11 cellular contexts compared by ENCODE assay signal in the genomic region with DNA sequence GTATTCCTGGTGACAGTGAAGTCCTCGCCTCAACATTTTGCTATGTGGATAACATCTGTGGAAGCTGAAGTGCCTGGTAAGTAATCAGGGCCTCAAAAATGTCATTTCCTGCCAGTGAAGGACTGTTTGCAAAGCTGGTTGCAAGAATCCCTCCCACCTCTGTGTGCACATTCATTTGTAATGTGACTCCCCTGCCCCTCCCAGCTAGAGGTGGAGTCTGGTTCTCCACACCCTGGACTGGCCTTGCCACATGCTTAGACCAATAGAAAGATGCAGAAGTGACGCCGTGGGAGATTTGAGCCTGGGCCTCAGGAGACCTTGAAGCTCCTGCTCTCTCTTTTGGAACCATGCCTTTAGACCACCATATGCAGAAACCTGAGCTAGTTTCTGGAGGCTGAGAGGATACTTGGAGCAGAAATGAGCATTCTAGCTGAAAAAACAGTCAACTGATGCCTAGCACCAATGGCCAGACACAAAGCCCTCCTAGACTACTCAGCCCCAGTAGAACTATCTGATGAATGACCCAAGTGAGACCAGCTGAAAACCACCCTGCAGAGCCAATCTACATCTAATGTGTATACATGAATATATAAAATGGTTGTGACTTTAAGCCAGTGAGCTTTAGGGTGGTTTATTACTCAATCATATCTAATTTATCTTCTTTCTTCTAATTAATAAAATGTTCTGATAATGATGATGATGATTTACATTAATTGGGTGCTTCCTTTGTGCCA. TPM values are rescaled to one million over a fixed set of nuclear protein-coding genes. Genes with fewer than 3 reads are reported as not detected.
A peak's percentile ranks its signal among the peaks of the same experiment; 100 is the strongest.
DNase-seq lines count a peak whose midpoint lies in the region; ATAC-seq and TF ChIP-seq lines count a peak whose summit lies in the region.
"Had no signal": no experiment of that assay in that cellular context is flagged by ENCODE, and none has a peak within 500 bp of the region (broad histone marks: within the 10 kb centered on the region; RNA-seq: fewer than 3 reads in every experiment).

No MANE protein-coding gene starts in this region.

- H3K9me3 Mint-ChIP-seq in progenitor cell of endocrine pancreas (ENCODE audit: low read depth), result peaks cover 4% of the 10 kb centered on the region

- H3K9me3 ChIP-seq in uterus, result no peaks in the 10 kb centered on the region
- no peaks in the 10 kb centered on the region for H3K9me3 ChIP-seq in left lung
- H3K9me3 ChIP-seq: pancreas had no signal

- H3K36me3 Mint-ChIP-seq in progenitor cell of endocrine pancreas (ENCODE audit: insufficient read depth), result no peaks in the 10 kb centered on the region

- H3K27me3 ChIP-seq in uterus (no peaks in the 10 kb centered on the region), left lung (peaks cover 0 to 4% of the 10 kb centered on the region in 2 donors)
- H3K27me3 ChIP-seq: pancreas had no signal

- no peak for TF ChIP-seq POLR2A in GM18505 (IDR thresholded peaks at IDR 0.05; ENCODE audit: borderline replicate concordance, extremely low read depth, insufficient read depth, insufficient read length)
- TF ChIP-seq POLR2A in uterus (IDR thresholded peaks at IDR 0.05), result no peak

- peaks cover 7% of the 10 kb centered on the region for H3K27me3 Mint-ChIP-seq in progenitor cell of endocrine pancreas

- H3K36me3 ChIP-seq in uterus, result no peaks in the 10 kb centered on the region
- H3K36me3 ChIP-seq in left lung, result no peaks in the 10 kb centered on the region
- H3K36me3 ChIP-seq: pancreas had no signal

- H3K27ac ChIP-seq in uterus (no peak overlapping the region), left lung (no peak overlapping the region)
- H3K27ac ChIP-seq: pancreas had no signal

- no peak overlapping the region for H3K4me3 ChIP-seq in uterus
- H3K4me3 ChIP-seq in left lung, result no peak overlapping the region
- H3K4me3 ChIP-seq: pancreas had no signal

- no peak overlapping the region for H3K27ac Mint-ChIP-seq in progenitor cell of endocrine pancreas

- ATAC-seq in GM18505 (IDR thresholded peaks at IDR 0.05; ENCODE audit: unreplicated experiment) (no peak), left lung (no peak)
- ATAC-seq: pancreas had no signal

- H3K4me3 Mint-ChIP-seq in progenitor cell of endocrine pancreas (ENCODE audit: low read depth), result no peak overlapping the region

- peaks cover 6% of the 10 kb centered on the region for H3K4me1 Mint-ChIP-seq in progenitor cell of endocrine pancreas (ENCODE audit: low read depth)

- intact Hi-C loops in uterus (cut with DNase I; ENCODE audit: low total_unique reads) (no loop called here), left lung (cut with DNase I) (no loop called here)

- peak; percentile 16 for DNase-seq in NCI-H2107 treated with DMSO at 0.1 percent for 48 hours (lab: John Stamatoyannopoulos, UW; ENCODE audit: unreplicated experiment)
- DNase-seq in NCI-H2107 (lab: John Stamatoyannopoulos, UW), result no peak
- DNase-seq in NCI-H187 (lab: John Stamatoyannopoulos, UW), result peak; percentile 44 to 77
- peak; percentile 69 for DNase-seq in SHP77 treated with DMSO at 0.1 percent for 48 hours (lab: John Stamatoyannopoulos, UW)
- DNase-seq in progenitor cell of endocrine pancreas (ENCODE audit: low spot score, unreplicated experiment), result peak; percentile 18
- DNase-seq in uterus, result no peak
- no peak for DNase-seq in left lung
- DNase-seq: activated CD8-positive, alpha-beta memory T cell treated with anti-CD3 and anti-CD28 coated beads for 24 hours; kidney glomerular epithelial cell; pancreas had no signal

- TF ChIP-seq CTCF in progenitor cell of endocrine pancreas (IDR thresholded peaks at IDR 0.05; ENCODE audit: unreplicated experiment) (no peak), uterus (IDR thresholded peaks at IDR 0.05) (no peak), left lung (IDR thresholded peaks at IDR 0.05) (no peak)

- H3K4me1 ChIP-seq in uterus (no peaks in the 10 kb centered on the region), left lung (no peaks in the 10 kb centered on the region)
- H3K4me1 ChIP-seq: pancreas had no signal

RNA-seq across cellular contexts. Expression of gene CRMP1, which starts 47.8 kb away (rescaled TPM):
- total RNA-seq in progenitor cell of endocrine pancreas (17.6 and 18.2 TPM in 2 replicates), uterus (10 to 100 TPM in 1 of 4 donors, 1 to 10 TPM in 2, under 1 TPM in 1; 0.59 to 42.8 (median 2.3) TPM), left lung (1 to 10 TPM; 5.2 to 5.4 TPM)

Comparison
In these comparisons a context has a peak if more than half of its experiments do, and no peak if none do; other contexts are left out.
1. DNase-seq: peak in NCI-H2107 treated with DMSO at 0.1 percent for 48 hours (single experiment), NCI-H187 (2 of 2), SHP77 treated with DMSO at 0.1 percent for 48 hours (single experiment) and progenitor cell of endocrine pancreas (single experiment); none in NCI-H2107 (single experiment), uterus (0 of 2) and left lung (0 of 2).